8 cellular contexts compared by ENCODE assay signal in the genomic region with DNA sequence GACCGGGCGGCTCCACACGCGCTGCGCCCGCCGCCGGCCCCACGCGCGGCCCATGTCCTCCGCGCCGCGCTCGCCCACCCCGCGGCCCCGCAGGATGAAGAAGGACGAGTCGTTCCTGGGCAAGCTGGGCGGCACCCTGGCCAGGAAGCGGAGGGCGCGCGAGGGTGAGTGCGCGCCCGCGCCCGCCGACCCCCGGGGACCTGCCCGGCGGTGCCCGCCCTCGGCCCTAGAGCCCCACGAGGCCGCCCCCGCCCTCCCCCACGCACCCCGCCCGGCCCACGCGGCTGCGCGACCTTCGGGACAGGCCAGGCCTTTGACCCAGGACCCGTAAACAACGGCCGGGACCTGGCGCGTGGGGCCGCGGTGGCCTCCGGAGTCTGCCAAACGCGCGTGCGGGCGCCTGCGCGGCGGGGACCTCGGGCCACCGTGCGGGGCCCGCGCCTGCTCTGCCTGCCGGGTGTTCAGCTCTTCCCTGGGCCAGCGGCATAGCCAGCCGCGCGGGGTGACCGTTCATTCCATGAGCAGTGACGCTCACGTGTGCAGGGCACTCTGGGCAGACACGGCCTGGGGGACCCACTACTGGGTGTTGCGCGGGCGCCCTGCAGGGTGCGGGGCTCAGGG. TPM values are rescaled to one million over a fixed set of nuclear protein-coding genes. Genes with fewer than 3 reads are reported as not detected.
DNase-seq lines count a peak whose midpoint lies in the region; ATAC-seq and TF ChIP-seq lines count a peak whose summit lies in the region.

Gene PARVB, plus strand, starts transcription at position 15 of the 621 bp plus-strand sequence. Its CDS starts 38 bp downstream, at position 53.

- H3K4me1 ChIP-seq in right cardiac atrium (ENCODE audit: control insufficient read depth, insufficient read depth, low read length), result peaks cover 5% of the 10 kb centered on the region

- intact Hi-C loops in right cardiac atrium (cut with DNase I), result no loop called here

- H3K4me3 ChIP-seq in right cardiac atrium (ENCODE audit: low read length), result peak within 1 kb of the TSS; percentile 90

- no peak for TF ChIP-seq CTCF in GM10266 (IDR thresholded peaks at IDR 0.05; ENCODE audit: control insufficient read depth, insufficient read depth, low read depth, missing control alignments)

- H3K9me3 ChIP-seq in right cardiac atrium (ENCODE audit: control insufficient read depth, low read length), result no peaks in the 10 kb centered on the region

- H3K27me3 ChIP-seq in right cardiac atrium (ENCODE audit: control insufficient read depth, insufficient read depth), result no peaks in the 10 kb centered on the region

- H3K27ac ChIP-seq in adipose tissue (ENCODE audit: low read depth, low read length) (no peak within 1 kb of the TSS), right cardiac atrium (ENCODE audit: low read length) (peak within 1 kb of the TSS; percentile 89)

- ATAC-seq in right cardiac atrium, result peak; percentile 14 to 22
- no peak for ATAC-seq in HG02938 (IDR thresholded peaks at IDR 0.05; ENCODE audit: unreplicated experiment)
- no peak for ATAC-seq in GM21717 (IDR thresholded peaks at IDR 0.05; ENCODE audit: unreplicated experiment)

- 1 to 3% (median 1%) methylated on average over 52 to 82 of the region's 82 CpGs for WGBS in adipose tissue, 3 donors
- WGBS in right cardiac atrium, result 1% methylated on average over 81 of the region's 82 CpGs

- DNase-seq in GM10266 (ENCODE audit: extremely low spot score) (peak; percentile 55), LoVo (ENCODE audit: low spot score) (peak; percentile 34), right cardiac atrium (peak; percentile 50 to 82 (median 82)), retina (peak; percentile 62), NCI-H2081 treated with DMSO at 0.1 percent for 48 hours (lab: John Stamatoyannopoulos, UW) (no peak)

RNA-seq across cellular contexts. Expression of gene PARVB, which starts in this region (rescaled TPM):
- polyA plus RNA-seq in adipose tissue (10 to 100 TPM; 14.8 to 75.5 (median 46.2) TPM), right cardiac atrium (44.0 TPM)
- total RNA-seq in right cardiac atrium, result 100 to 1,000 TPM in 2 of 4 donors, 10 to 100 TPM in 2; 85.9 to 124 (median 99.1) TPM

Comparison
In these comparisons a context has a peak if more than half of its experiments do, and no peak if none do; other contexts are left out.
1. ATAC-seq: peak in right cardiac atrium (2 of 2); none in HG02938 (single experiment) and GM21717 (single experiment).